In the genomic region with DNA sequence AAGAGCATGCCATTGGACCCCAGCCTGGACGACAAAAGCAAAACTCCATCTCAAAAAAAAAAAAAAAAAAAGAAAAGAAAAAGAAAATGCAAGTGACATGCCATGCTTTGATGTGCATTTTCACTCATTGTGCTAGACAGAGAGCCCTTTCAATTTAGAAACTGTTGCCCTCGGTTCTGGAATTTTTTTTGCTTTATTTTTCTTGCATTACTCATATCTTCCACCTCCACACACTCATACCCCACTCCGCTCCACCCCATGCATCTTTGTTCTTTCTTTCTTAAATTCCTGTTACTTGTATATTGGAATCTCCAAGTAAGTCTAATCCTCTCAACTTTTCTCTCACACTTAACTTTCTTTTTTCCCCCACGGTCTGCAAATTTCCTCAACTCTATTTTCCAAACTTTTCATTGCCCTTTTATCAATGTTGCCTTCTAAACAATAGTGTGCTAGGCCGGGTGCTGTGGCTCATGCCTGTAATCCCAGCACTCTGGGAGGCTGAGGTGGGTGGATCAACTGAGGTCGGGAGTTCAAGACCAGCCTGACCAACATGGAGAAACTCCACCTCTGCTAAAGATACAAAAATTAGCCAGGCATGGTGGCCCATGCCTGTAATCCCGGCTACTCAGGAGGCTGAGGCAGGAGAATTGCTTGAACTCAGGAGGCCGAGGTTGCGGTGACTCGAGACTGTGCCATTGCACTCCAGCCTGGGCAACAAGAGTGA, we compare ENCODE assay signal across 15 cellular contexts. TPM values are rescaled to one million over a fixed set of nuclear protein-coding genes. Genes with fewer than 3 reads are reported as not detected.
DNase-seq lines count a peak whose midpoint lies in the region; ATAC-seq lines count a peak whose summit lies in the region.
"Had no signal": no experiment of that assay in that cellular context is flagged by ENCODE, and none has a peak within 500 bp of the region (broad histone marks: within the 10 kb centered on the region; RNA-seq: fewer than 3 reads in every experiment).

No MANE protein-coding gene starts in this region.

- WGBS in GM23248 (ENCODE audit: low coverage in 1 of 2, low lambda C conversion rate in 2 of 2, missing lambda C conversion rate in 2 of 2), 2 experiments: 63 to 68% methylated on average over 9 to 10 of the region's 10 CpGs

- H3K4me1 ChIP-seq in GM23248 (ENCODE audit: insufficient read depth): peaks cover 22% of the 10 kb centered on the region
- H3K4me1 ChIP-seq: adrenal gland had no signal

- H3K36me3 ChIP-seq in GM23248 (ENCODE audit: low read depth): no peaks in the 10 kb centered on the region
- H3K36me3 ChIP-seq: adrenal gland, ovary had no signal

- DNase-seq in AG20443 (ENCODE audit: low spot score) (peak; percentile 60), GM23248 (peak; percentile 75), iris pigment epithelial cell (ENCODE audit: low read depth) (peak; percentile 69), left ventricle myocardium superior (no peak), DMS53 treated with DMSO at 0.1 percent for 48 hours (lab: John Stamatoyannopoulos, UW; ENCODE audit: unreplicated experiment) (no peak), DMS53 (lab: John Stamatoyannopoulos, UW) (no peak), DMS79 (lab: John Stamatoyannopoulos, UW) (no peak)
- DNase-seq: CD4-positive, alpha-beta T cell; mesenchymal stem cell; NCI-H1105 treated with DMSO at 0.1 percent for 48 hours; NCI-H510A; ovary; Right ventricle myocardium superior had no signal

- H3K27ac ChIP-seq in GM23248: peak overlapping the region; percentile 74
- H3K27ac ChIP-seq: adrenal gland, ovary had no signal

- no peaks in the 10 kb centered on the region for H4K20me1 ChIP-seq in GM23248 (ENCODE audit: insufficient read depth)

- H2AFZ ChIP-seq in GM23248: peak overlapping the region; percentile 71

- no peaks in the 10 kb centered on the region for H3K36me3 Mint-ChIP-seq in activated naive CD8-positive, alpha-beta T cell

- H3K4me1 Mint-ChIP-seq in activated naive CD8-positive, alpha-beta T cell (ENCODE audit: low read depth): peaks cover 15% of the 10 kb centered on the region

- peak overlapping the region; percentile 27 for H3K9ac ChIP-seq in GM23248

- H3K27ac Mint-ChIP-seq in activated naive CD8-positive, alpha-beta T cell: peak overlapping the region; percentile 91
- H3K27ac Mint-ChIP-seq: CD4-positive, alpha-beta T cell had no signal

- ATAC-seq in left ventricle myocardium superior: no peak

- peaks cover 17% of the 10 kb centered on the region for H3F3A ChIP-seq in GM23248 (ENCODE audit: insufficient read depth)

- H3K79me2 ChIP-seq in GM23248 (ENCODE audit: insufficient read depth): no peaks in the 10 kb centered on the region

- no peak overlapping the region for H3K4me3 ChIP-seq in GM23248
- H3K4me3 ChIP-seq: adrenal gland, ovary had no signal

- no peaks in the 10 kb centered on the region for H3K9me2 ChIP-seq in GM23248 (ENCODE audit: insufficient read depth)

- peak overlapping the region; percentile 24 for H3K4me2 ChIP-seq in GM23248 (ENCODE audit: unreplicated experiment)

- peak overlapping the region; percentile 8 for H3K4me3 Mint-ChIP-seq in activated naive CD8-positive, alpha-beta T cell
- H3K4me3 Mint-ChIP-seq: CD4-positive, alpha-beta T cell had no signal

- H3K9me3 ChIP-seq in GM23248 (ENCODE audit: low read depth): no peaks in the 10 kb centered on the region
- H3K9me3 ChIP-seq: adrenal gland, ovary had no signal

- intact Hi-C loops in left ventricle myocardium superior (cut with micrococcal nuclease): no loop called here

- H3K27me3 Mint-ChIP-seq in activated naive CD8-positive, alpha-beta T cell: peaks cover 3% of the 10 kb centered on the region

- in situ Hi-C loops in GM23248 (cut with MboI): no loop called here

- no peaks in the 10 kb centered on the region for H3K27me3 ChIP-seq in GM23248 (replicated peaks; ENCODE audit: insufficient read depth)
- H3K27me3 ChIP-seq: ovary had no signal

- no peaks in the 10 kb centered on the region for H3K9me3 Mint-ChIP-seq in activated naive CD8-positive, alpha-beta T cell (ENCODE audit: low read depth)
- H3K9me3 Mint-ChIP-seq: CD4-positive, alpha-beta T cell had no signal

RNA-seq across cellular contexts. Expression of a gene that starts 16.8 kb away (rescaled TPM):
- 12.4 and 12.9 TPM in 2 replicates for total RNA-seq in GM23248 (2014; rRNA removed; shearing (Covaris generic))
- 6.8 and 7.1 TPM in 2 replicates for polyA plus RNA-seq in GM23248 (2016; fragmentation: Nextera tagmentation; extraction: Ambion mirVana)
- 14.1 TPM for total RNA-seq in left ventricle myocardium superior

RNA-seq across cellular contexts. Expression of a gene that starts 18.5 kb away (rescaled TPM):
- total RNA-seq in GM23248 (2014; rRNA removed; shearing (Covaris generic)): 50.3 and 55.3 TPM in 2 replicates
- 76.5 and 79.6 TPM in 2 replicates for polyA plus RNA-seq in GM23248 (2016; fragmentation: Nextera tagmentation; extraction: Ambion mirVana)
- total RNA-seq in left ventricle myocardium superior: 30.4 TPM

Comparison
In these comparisons a context has a peak if more than half of its experiments do, and no peak if none do; other contexts are left out.
1. DNase-seq: peak in AG20443 (single experiment), GM23248 (single experiment) and iris pigment epithelial cell (single experiment); none in left ventricle myocardium superior (single experiment), DMS53 treated with DMSO at 0.1 percent for 48 hours (single experiment), DMS53 (single experiment) and DMS79 (single experiment).